Comparison of ENCODE assay signal across 1 cellular context in the genomic region with DNA sequence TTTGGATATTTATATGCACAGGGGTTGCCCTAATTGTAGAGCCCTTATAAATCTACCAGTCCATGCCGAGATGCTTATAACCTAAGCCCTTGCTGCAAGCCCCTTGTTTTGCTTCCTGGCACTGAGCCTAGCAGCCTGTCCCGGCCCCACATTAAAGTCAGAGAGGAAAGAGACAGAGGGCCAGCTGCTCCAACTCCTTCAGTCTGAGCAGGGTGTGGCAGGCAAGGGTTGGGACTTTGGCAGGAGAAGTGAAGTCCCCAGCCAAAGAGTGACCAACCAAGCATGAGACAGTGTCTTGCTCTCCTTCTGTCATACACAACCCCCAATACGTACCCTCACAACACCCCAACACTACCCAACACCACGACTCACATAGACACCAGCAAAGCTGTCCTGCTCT.
TF ChIP-seq lines count a peak whose summit lies in the region.

No MANE protein-coding gene starts in this region.

TF ChIP-seq in H1, 55 proteins besides CTCF, POLR2A, EP300 and RAD21 (continued from another document):
- no peak for TF ChIP-seq TAF7 (optimal IDR thresholded peaks at IDR 0.05; ENCODE audit: borderline replicate concordance, low read depth, low read length)
- no peak for TF ChIP-seq RFX5 (IDR thresholded peaks at IDR 0.05; ENCODE audit: borderline replicate concordance, low read depth, low read length)
- no peak for TF ChIP-seq SP1 (IDR thresholded peaks at IDR 0.05; ENCODE audit: low read depth, low read length)
- TF ChIP-seq EGR1 (IDR thresholded peaks at IDR 0.05; ENCODE audit: borderline replicate concordance, low read depth, low read length): no peak
- TF ChIP-seq JUN (IDR thresholded peaks at IDR 0.05; ENCODE audit: low read depth, low read length): no peak
- TF ChIP-seq FOSL1 (IDR thresholded peaks at IDR 0.05; ENCODE audit: insufficient read depth, low read depth, low read length): no peak
- no peak for TF ChIP-seq TAF1 (IDR thresholded peaks at IDR 0.05; ENCODE audit: low read depth, low read length)
- no peak for TF ChIP-seq SP4 (IDR thresholded peaks at IDR 0.05; ENCODE audit: low read length)
- no peak for TF ChIP-seq SIRT6 (IDR thresholded peaks at IDR 0.05; ENCODE audit: low read length)
- no peak for TF ChIP-seq ATF2 (IDR thresholded peaks at IDR 0.05; ENCODE audit: low read length)
- no peak for TF ChIP-seq KDM4A (IDR thresholded peaks at IDR 0.05; ENCODE audit: low read depth, low read length, severe bottlenecking)
TF ChIP-seq in H1: peak in this region for 0.
